12 cellular contexts compared by ENCODE assay signal in genomic region chr2:69790601-69790959, GRCh38. TPM values are rescaled to one million over a fixed set of nuclear protein-coding genes. Genes with fewer than 3 reads are reported as not detected.
DNase-seq lines count a peak whose midpoint lies in the region; ATAC-seq, FAIRE-seq and TF ChIP-seq lines count a peak whose summit lies in the region.
"Had no signal": no experiment of that assay in that cellular context is flagged by ENCODE, and none has a peak within 500 bp of the region (broad histone marks: within the 10 kb centered on the region; RNA-seq: fewer than 3 reads in every experiment).

No MANE protein-coding gene starts in this region.

- peaks cover 3% of the 10 kb centered on the region for H3K36me3 Mint-ChIP-seq in endodermal cell (ENCODE audit: low read depth)
- H3K36me3 Mint-ChIP-seq: activated naive CD4-positive, alpha-beta T cell treated with anti-CD3 and anti-CD28 coated beads, Interleukin-2, amount 50 U/mL, for 72 hours had no signal

- no peaks in the 10 kb centered on the region for H3K9me3 ChIP-seq in heart left ventricle
- no peaks in the 10 kb centered on the region for H3K9me3 ChIP-seq in endodermal cell (ENCODE audit: control insufficient read depth, low read length)
- no peaks in the 10 kb centered on the region for H3K9me3 ChIP-seq in osteoblast (ENCODE audit: low read depth, low read length)

- no peaks in the 10 kb centered on the region for H3K27me3 Mint-ChIP-seq in endodermal cell (ENCODE audit: insufficient read depth)
- H3K27me3 Mint-ChIP-seq: activated CD4-positive, alpha-beta memory T cell treated with anti-CD3 and anti-CD28 coated beads, Interleukin-2, amount 10 ng/mL, durations not matched to agents 7 days and 5 days had no signal

- H3K27me3 ChIP-seq in heart left ventricle (no peaks in the 10 kb centered on the region), endodermal cell (ENCODE audit: control insufficient read depth, insufficient read depth, low read length, poor library complexity, severe bottlenecking) (no peaks in the 10 kb centered on the region), osteoblast (ENCODE audit: insufficient read depth, low read length) (no peaks in the 10 kb centered on the region)

- intact Hi-C loops in heart left ventricle (cut with DNase I) = loop anchor here in 2 of 10 donors (10.0 kb wide), 1 partner anchor 46 kb away; the partner anchor contains the start of gene ANXA4 (in 2 of the 2)
- intact Hi-C loops in left cardiac atrium (cut with DNase I) = no loop called here

- no peak overlapping the region for H3K9ac ChIP-seq in endodermal cell (ENCODE audit: extremely low read depth, low read length, poor library complexity, severe bottlenecking)

- WGBS in heart left ventricle, 4 donors = 50 to 71% (median 61%) methylated on average over 1 of the region's 1 CpG
- 100% methylated on average over 1 of the region's 1 CpG for WGBS in endodermal cell (ENCODE audit: insufficient coverage in 1 of 2, insufficient read length in 1 of 2), 2 experiments
- 28% methylated on average over 1 of the region's 1 CpG for WGBS in urinary bladder

- no peaks in the 10 kb centered on the region for H3K79me2 ChIP-seq in osteoblast (ENCODE audit: insufficient read depth, low read length)

- ATAC-seq in heart left ventricle = no peak
- ATAC-seq in left cardiac atrium = no peak
- no peak for ATAC-seq in HG02852 (IDR thresholded peaks at IDR 0.05; ENCODE audit: unreplicated experiment)
- ATAC-seq: activated naive CD4-positive, alpha-beta T cell treated with anti-CD3 and anti-CD28 coated beads, Interleukin-2, amount 50 U/mL, for 72 hours had no signal

- H2AFZ ChIP-seq in osteoblast (ENCODE audit: low read length) = no peak overlapping the region

- H3K4me1 ChIP-seq in heart left ventricle (peaks cover 0 to 33% (median 17%) of the 10 kb centered on the region in 12 donors), endodermal cell (ENCODE audit: control insufficient read depth, insufficient read depth, low read length) (peaks cover 13% of the 10 kb centered on the region), osteoblast (ENCODE audit: insufficient read depth, low read length) (peaks cover 27% of the 10 kb centered on the region), urinary bladder (ENCODE audit: insufficient read depth) (peaks cover 2% of the 10 kb centered on the region)

- H4K20me1 ChIP-seq in osteoblast (ENCODE audit: insufficient read depth, low read length) = no peaks in the 10 kb centered on the region

- no peaks in the 10 kb centered on the region for H3K9me3 Mint-ChIP-seq in endodermal cell
- H3K9me3 Mint-ChIP-seq: activated CD4-positive, alpha-beta memory T cell treated with anti-CD3 and anti-CD28 coated beads, Interleukin-2, amount 10 ng/mL, durations not matched to agents 7 days and 5 days; activated naive CD4-positive, alpha-beta T cell treated with anti-CD3 and anti-CD28 coated beads, Interleukin-2, amount 50 U/mL, for 72 hours had no signal

- no peak overlapping the region for H3K27ac Mint-ChIP-seq in endodermal cell
- H3K27ac Mint-ChIP-seq: activated CD4-positive, alpha-beta memory T cell treated with anti-CD3 and anti-CD28 coated beads, Interleukin-2, amount 10 ng/mL, durations not matched to agents 7 days and 5 days had no signal

- DNase-seq in heart left ventricle (no peak), left cardiac atrium (no peak), endodermal cell (no peak), osteoblast (ENCODE audit: insufficient read length, low spot score, missing footprints) (no peak), GM19239 (ENCODE audit: insufficient read length, low spot score) (no peak), SIG-M5 (lab: John Stamatoyannopoulos, UW) (no peak)
- DNase-seq: activated CD4-positive, alpha-beta memory T cell treated with anti-CD3 and anti-CD28 coated beads, Interleukin-2, amount 10 ng/mL, durations not matched to agents 7 days and 5 days; T-helper 1 cell had no signal

- TF ChIP-seq POLR2A in heart left ventricle (IDR thresholded peaks at IDR 0.05) = no peak

- H3K4me3 ChIP-seq in heart left ventricle (peak overlapping the region in 4 of 12 donors; percentile 0 to 27 (median 9)), endodermal cell (ENCODE audit: low read length) (no peak overlapping the region), osteoblast (ENCODE audit: insufficient read depth, low read length) (no peak overlapping the region), urinary bladder (ENCODE audit: low read depth, low read length) (no peak overlapping the region)

- H3K27ac ChIP-seq in heart left ventricle (peak overlapping the region; percentile 2 to 86 (median 58)), endodermal cell (ENCODE audit: low read depth, low read length) (peak overlapping the region; percentile 97), osteoblast (ENCODE audit: low read depth, low read length) (peak overlapping the region; percentile 93), urinary bladder (ENCODE audit: low read depth) (peak overlapping the region; percentile 17)

- TF ChIP-seq CTCF in heart left ventricle (IDR thresholded peaks at IDR 0.05) (peak in 1 of 12 donors; percentile 0), endodermal cell (conservative IDR thresholded peaks at IDR 0.05) (no peak), osteoblast (IDR thresholded peaks at IDR 0.05; ENCODE audit: extremely low read depth, low read depth, low read length) (no peak)

- no peak for FAIRE-seq in GM19239 (lab: Jason Lieb, UNC)
- FAIRE-seq: endothelial cell of umbilical vein had no signal

- H3K4me2 ChIP-seq in osteoblast (ENCODE audit: insufficient read depth, low read length) = peak overlapping the region; percentile 66

- H3K36me3 ChIP-seq in heart left ventricle (peaks cover 0 to 25% (median 2%) of the 10 kb centered on the region in 9 donors), endodermal cell (ENCODE audit: control insufficient read depth, insufficient read depth, low read length) (peaks cover 38% of the 10 kb centered on the region), osteoblast (ENCODE audit: insufficient read depth, low read length) (no peaks in the 10 kb centered on the region), urinary bladder (ENCODE audit: insufficient read depth) (no peaks in the 10 kb centered on the region)

- H3K4me1 Mint-ChIP-seq in endodermal cell = peaks cover 23% of the 10 kb centered on the region

- H3K4me3 Mint-ChIP-seq in endodermal cell = no peak overlapping the region
- H3K4me3 Mint-ChIP-seq: activated CD4-positive, alpha-beta memory T cell treated with anti-CD3 and anti-CD28 coated beads, Interleukin-2, amount 10 ng/mL, durations not matched to agents 7 days and 5 days had no signal

RNA-seq across cellular contexts. Expression of gene GMCL1, which starts 38.9 kb away (rescaled TPM):
- 1 to 10 TPM; 4.4 to 7.2 (median 5.2) TPM for total RNA-seq in heart left ventricle
- 1 to 10 TPM; 1.8 to 5.0 TPM for polyA plus RNA-seq in heart left ventricle
- total RNA-seq in left cardiac atrium = 1 to 10 TPM; 4.8 to 7.1 TPM
- total RNA-seq in endodermal cell = 10 to 100 TPM; 19.7 to 25.5 TPM
- 24.0 TPM for polyA plus RNA-seq in endodermal cell (2013, experiment 1 of 2)
- polyA plus RNA-seq in endodermal cell (2013, experiment 2 of 2) = 22.6 TPM
- total RNA-seq in osteoblast = 8.7 and 11.2 TPM in 2 replicates
- 26.8 TPM for total RNA-seq in urinary bladder
- polyA plus RNA-seq in urinary bladder = 11.2 TPM

RNA-seq across cellular contexts. Expression of gene ANXA4, which starts 48.6 kb away (rescaled TPM):
- total RNA-seq in heart left ventricle = 10 to 100 TPM in 8 of 9 donors, 1 to 10 TPM in 1; 7.3 to 73.5 (median 22.2) TPM
- polyA plus RNA-seq in heart left ventricle = 10 to 100 TPM; 10.3 to 16.5 TPM
- 10 to 100 TPM; 41.3 to 50.4 TPM for total RNA-seq in left cardiac atrium
- total RNA-seq in endodermal cell = 10 to 100 TPM; 18.0 to 21.4 TPM
- polyA plus RNA-seq in endodermal cell (2013, experiment 1 of 2) = 11.0 TPM
- 11.1 TPM for polyA plus RNA-seq in endodermal cell (2013, experiment 2 of 2)
- total RNA-seq in osteoblast = 38.4 and 43.9 TPM in 2 replicates
- 27.1 TPM for total RNA-seq in urinary bladder
- polyA plus RNA-seq in urinary bladder = 68.0 TPM

Comparison
In these comparisons a context has a peak if more than half of its experiments do, and no peak if none do; other contexts are left out.
1. H3K27ac ChIP-seq: peak in every context shown above with its lines; median percentile 97 in endodermal cell; 93 in osteoblast; 58 in heart left ventricle; 17 in urinary bladder.